Comparison of ENCODE assay signal across 9 cellular contexts in the genomic region with DNA sequence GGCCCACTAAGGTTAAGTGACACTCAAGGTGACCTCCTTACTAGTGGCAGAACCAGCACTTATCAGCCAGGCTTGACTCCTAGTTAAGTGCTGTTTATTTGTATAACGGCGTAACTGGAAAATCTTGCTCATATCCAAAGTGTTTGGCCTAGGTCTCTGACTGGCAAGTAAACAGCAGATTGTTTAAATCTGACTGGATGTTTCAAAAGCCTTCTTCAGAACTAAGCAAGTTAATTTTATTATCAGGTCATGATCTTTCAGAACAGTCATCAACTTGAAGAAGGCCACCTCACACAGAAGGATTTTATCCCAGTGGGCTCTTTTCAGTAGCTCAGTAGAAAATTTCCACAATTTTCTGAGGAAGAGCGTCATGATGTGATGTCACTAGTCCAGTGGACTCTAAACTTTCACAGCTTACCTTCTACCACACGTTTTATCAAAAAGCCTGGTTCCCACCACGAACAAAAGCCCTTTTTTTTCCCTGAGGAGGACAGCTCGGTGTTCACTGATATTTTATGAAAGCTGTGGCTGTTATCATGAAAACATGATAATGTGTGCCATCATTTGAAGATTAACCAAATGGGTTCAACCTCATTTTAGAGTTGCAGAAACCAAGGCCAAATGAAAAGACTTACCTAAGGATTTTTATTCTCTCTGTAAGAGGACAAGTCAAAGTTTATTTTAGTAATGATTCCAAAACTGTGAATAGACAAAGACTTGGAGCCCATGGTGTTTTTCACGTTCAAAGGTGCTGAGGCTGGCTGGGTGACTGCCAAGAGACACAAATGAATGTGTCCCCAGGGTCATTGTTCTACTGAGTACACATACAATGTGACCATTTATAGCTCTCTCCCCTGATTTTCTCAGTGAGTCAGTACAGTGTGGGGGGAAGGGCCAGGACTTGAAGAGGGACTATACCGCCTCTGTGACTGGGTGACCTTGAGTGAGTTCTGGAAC. TPM values are rescaled to one million over a fixed set of nuclear protein-coding genes. Genes with fewer than 3 reads are reported as not detected.
DNase-seq lines count a peak whose midpoint lies in the region; TF ChIP-seq lines count a peak whose summit lies in the region.
"Had no signal": no experiment of that assay in that cellular context is flagged by ENCODE, and none has a peak within 500 bp of the region (broad histone marks: within the 10 kb centered on the region; RNA-seq: fewer than 3 reads in every experiment).

No MANE protein-coding gene starts in this region.

- TF ChIP-seq POLR2A in vagina (IDR thresholded peaks at IDR 0.05), result no peak

- intact Hi-C loops in vagina (cut with DNase I), result no loop called here

- no peak for TF ChIP-seq CTCF in astrocyte of the spinal cord (IDR thresholded peaks at IDR 0.05; ENCODE audit: low read depth, low read length)
- no peak for TF ChIP-seq CTCF in vagina (IDR thresholded peaks at IDR 0.05)

- no peaks in the 10 kb centered on the region for H3K36me3 ChIP-seq in vagina

- no peaks in the 10 kb centered on the region for H3K4me1 ChIP-seq in vagina

- H3K27me3 ChIP-seq in vagina, result no peaks in the 10 kb centered on the region

- DNase-seq in DMS 273 (lab: John Stamatoyannopoulos, UW; ENCODE audit: unreplicated experiment) (peak; percentile 7), DMS 273 treated with DMSO at 0.1 percent for 48 hours (lab: John Stamatoyannopoulos, UW) (no peak), astrocyte of the spinal cord (ENCODE audit: low read depth, low spot score) (peak; percentile 79), left kidney (ENCODE audit: low read depth, low spot score) (peak; percentile 45), vagina (ENCODE audit: extremely low spot score in 2 of 2) (no peak), NOMO-1 treated with DMSO at 0.1 percent for 48 hours (lab: John Stamatoyannopoulos, UW; ENCODE audit: unreplicated experiment) (no peak), NCI-H524 treated with DMSO at 0.1 percent for 48 hours (lab: John Stamatoyannopoulos, UW) (no peak)
- DNase-seq in stimulated activated CD4-positive, alpha-beta T cell treated with anti-CD3 and anti-CD28 coated beads, Interleukin-12 subunit alpha, Interleukin-12 subunit beta, amount 100 ng/mL, for 4 hours, result no peak

- no peaks in the 10 kb centered on the region for H3K9me3 ChIP-seq in vagina

- in situ Hi-C loops in astrocyte of the spinal cord (cut with HindIII; ENCODE audit: low sequenced_read_pairs), result no loop called here

- no peak overlapping the region for H3K4me3 ChIP-seq in astrocyte of the spinal cord (ENCODE audit: low read depth, low read length)
- no peak overlapping the region for H3K4me3 ChIP-seq in vagina

- peak overlapping the region; percentile 69 for H3K27ac ChIP-seq in vagina
- H3K27ac ChIP-seq: 22Rv1 had no signal

RNA-seq across cellular contexts. Expression of gene SGIP1, which starts 9.1 kb away (rescaled TPM):
- 14.0 TPM for total RNA-seq in vagina

Comparison
In these comparisons a context has a peak if more than half of its experiments do, and no peak if none do; other contexts are left out.
1. DNase-seq: peak in DMS 273 (single experiment), astrocyte of the spinal cord (single experiment) and left kidney (single experiment); none in DMS 273 treated with DMSO at 0.1 percent for 48 hours (single experiment), vagina (0 of 2), NOMO-1 treated with DMSO at 0.1 percent for 48 hours (single experiment), NCI-H524 treated with DMSO at 0.1 percent for 48 hours (single experiment) and stimulated activated CD4-positive, alpha-beta T cell treated with anti-CD3 and anti-CD28 coated beads, Interleukin-12 subunit alpha, Interleukin-12 subunit beta, amount 100 ng/mL, for 4 hours (single experiment).